ENCODE assay signal across 12 cellular contexts in genomic region chr1:22286491-22286890, GRCh38.
"Had no signal": no experiment of that assay in that cellular context is flagged by ENCODE, and none has a peak within 500 bp of the region (broad histone marks: within the 10 kb centered on the region; RNA-seq: fewer than 3 reads in every experiment).

No MANE protein-coding gene starts in this region.

- ATAC-seq: activated CD8-positive, alpha-beta memory T cell treated with anti-CD3 and anti-CD28 coated beads, Interleukin-2, amount 10 ng/mL, durations not matched to agents 7 days and 5 days; activated T-cell treated with anti-CD3 and anti-CD28 coated beads, Interleukin-2, amount 50 U/mL, for 72 hours; lower lobe of right lung; naive thymus-derived CD4-positive, alpha-beta T cell; T-helper 17 cell had no signal

- H3K36me3 Mint-ChIP-seq: activated CD8-positive, alpha-beta memory T cell treated with anti-CD3 and anti-CD28 coated beads, Interleukin-2, amount 10 ng/mL, durations not matched to agents 7 days and 5 days; naive thymus-derived CD4-positive, alpha-beta T cell had no signal

- H3K36me3 ChIP-seq: ascending aorta, colonic mucosa, lower lobe of right lung had no signal

- H3K4me1 Mint-ChIP-seq: activated CD8-positive, alpha-beta memory T cell treated with anti-CD3 and anti-CD28 coated beads, Interleukin-2, amount 10 ng/mL, durations not matched to agents 7 days and 5 days; naive thymus-derived CD4-positive, alpha-beta T cell; T-helper 17 cell had no signal

- H3K27ac ChIP-seq: ascending aorta, colonic mucosa, lower lobe of right lung, skin epidermis had no signal

- H3K4me3 Mint-ChIP-seq: activated CD8-positive, alpha-beta memory T cell treated with anti-CD3 and anti-CD28 coated beads, Interleukin-2, amount 10 ng/mL, durations not matched to agents 7 days and 5 days; activated T-cell treated with anti-CD3 and anti-CD28 coated beads, Interleukin-2, amount 50 U/mL, for 72 hours; naive thymus-derived CD4-positive, alpha-beta T cell; T-helper 17 cell had no signal

- H3K9me3 Mint-ChIP-seq: activated T-cell treated with anti-CD3 and anti-CD28 coated beads, Interleukin-2, amount 50 U/mL, for 72 hours had no signal

- DNase-seq: activated CD4-positive, CD25-positive, alpha-beta regulatory T cell; activated CD8-positive, alpha-beta memory T cell treated with anti-CD3 and anti-CD28 coated beads, Interleukin-2, amount 10 ng/mL, durations not matched to agents 7 days and 5 days; activated gamma-delta T cell treated with Interleukin-2 at 50 U/mL for 16 hours; activated T-cell treated with anti-CD3 and anti-CD28 coated beads, Interleukin-2, amount 50 U/mL, for 72 hours; colonic mucosa; effector memory CD4-positive, alpha-beta T cell; hippocampal formation; lower lobe of right lung; naive thymus-derived CD4-positive, alpha-beta T cell; T-helper 17 cell had no signal

- H3K27ac Mint-ChIP-seq: activated CD8-positive, alpha-beta memory T cell treated with anti-CD3 and anti-CD28 coated beads, Interleukin-2, amount 10 ng/mL, durations not matched to agents 7 days and 5 days; activated T-cell treated with anti-CD3 and anti-CD28 coated beads, Interleukin-2, amount 50 U/mL, for 72 hours; naive thymus-derived CD4-positive, alpha-beta T cell; T-helper 17 cell had no signal

- H3K27me3 ChIP-seq: ascending aorta, colonic mucosa had no signal

- H3K4me3 ChIP-seq: ascending aorta, colonic mucosa, lower lobe of right lung, skin epidermis had no signal
